In the genomic region with DNA sequence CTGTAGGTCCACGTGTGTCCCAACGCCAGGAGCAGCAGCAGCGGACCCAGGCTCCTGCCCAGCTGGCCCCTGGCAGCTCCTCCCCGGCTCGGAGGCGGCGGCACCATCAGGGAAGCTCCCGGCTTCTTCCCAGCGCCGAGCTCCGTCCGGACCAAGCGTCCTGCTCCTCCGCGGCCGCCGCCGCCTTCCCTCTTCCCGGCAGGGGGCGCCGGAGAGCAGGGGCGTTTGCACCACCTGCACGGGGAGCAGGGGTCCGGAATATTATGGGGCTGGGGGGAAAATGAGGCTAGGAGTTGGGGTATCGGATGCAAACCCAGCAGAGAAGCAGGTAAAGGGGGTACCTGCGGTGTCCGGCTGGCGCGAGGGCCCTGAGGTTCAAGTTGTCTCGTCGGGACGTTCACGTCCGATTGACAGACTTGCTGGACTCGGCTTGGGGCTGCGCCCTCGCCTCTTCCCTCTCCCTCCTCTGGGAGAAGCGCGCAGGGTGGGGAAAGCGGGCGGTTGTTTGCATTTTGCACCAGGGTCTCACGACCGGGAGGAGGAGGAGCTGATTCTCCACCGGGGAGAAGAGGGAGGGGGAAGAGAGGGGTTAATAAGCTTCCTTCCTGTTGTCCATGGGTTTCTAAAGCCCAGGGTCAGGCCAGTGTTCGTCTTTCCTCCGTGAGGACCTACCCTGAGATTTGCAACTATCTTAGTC, we compare ENCODE assay signal across 9 cellular contexts. TPM values are rescaled to one million over a fixed set of nuclear protein-coding genes. Genes with fewer than 3 reads are reported as not detected.
A peak's percentile ranks its signal among the peaks of the same experiment; 100 is the strongest.
DNase-seq lines count a peak whose midpoint lies in the region; ATAC-seq and TF ChIP-seq lines count a peak whose summit lies in the region.
"Had no signal": no experiment of that assay in that cellular context is flagged by ENCODE, and none has a peak within 500 bp of the region (broad histone marks: within the 10 kb centered on the region; RNA-seq: fewer than 3 reads in every experiment).

Gene CCBE1 (minus strand): TSS at position 188 of the 697 bp plus-strand sequence.

- peak; percentile 4 for DNase-seq in activated naive CD4-positive, alpha-beta T cell treated with Interleukin-2 at 50 U/mL for 16 hours
- DNase-seq in activated naive CD4-positive, alpha-beta T cell treated with anti-CD3 and anti-CD28 coated beads, Interleukin-2, amount 50 U/mL, for 16 hours = no peak
- peak; percentile 89 for DNase-seq in endothelial cell (ENCODE audit: low spot score)
- DNase-seq in mesothelial cell of epicardium (ENCODE audit: low spot score in 2 of 2, unreplicated experiment in 2 of 2) = peak; percentile 73 to 93
- no peak for DNase-seq in DMS114 treated with DMSO at 0.1 percent for 48 hours (lab: John Stamatoyannopoulos, UW; ENCODE audit: unreplicated experiment)

- no peaks in the 10 kb centered on the region for H3K9me3 Mint-ChIP-seq in endothelial cell (ENCODE audit: unreplicated experiment)
- no peaks in the 10 kb centered on the region for H3K9me3 Mint-ChIP-seq in mesothelial cell of epicardium

- H3K27ac Mint-ChIP-seq in endothelial cell (ENCODE audit: unreplicated experiment) (no peak within 1 kb of the TSS), mesothelial cell of epicardium (peak within 1 kb of the TSS; percentile 80)

- TF ChIP-seq CTCF in endothelial cell (IDR thresholded peaks at IDR 0.05; ENCODE audit: unreplicated experiment) (peak; percentile 98), mesothelial cell of epicardium (IDR thresholded peaks at IDR 0.05; ENCODE audit: unreplicated experiment) (peak; percentile 95)

- H3K27ac ChIP-seq in temporal lobe (ENCODE audit: low read depth, low read length) = no peak within 1 kb of the TSS
- H3K27ac ChIP-seq: neutrophil had no signal

- peaks cover 9% of the 10 kb centered on the region for H3K4me1 Mint-ChIP-seq in endothelial cell (ENCODE audit: unreplicated experiment)
- peaks cover 63% of the 10 kb centered on the region for H3K4me1 Mint-ChIP-seq in mesothelial cell of epicardium

- H3K27me3 Mint-ChIP-seq in endothelial cell (ENCODE audit: unreplicated experiment) (peaks cover 9% of the 10 kb centered on the region), mesothelial cell of epicardium (ENCODE audit: low read depth) (peaks cover 56% of the 10 kb centered on the region)

- H3K36me3 Mint-ChIP-seq in endothelial cell (ENCODE audit: low read depth, unreplicated experiment) = no peaks in the 10 kb centered on the region
- H3K36me3 Mint-ChIP-seq in mesothelial cell of epicardium = peaks cover 4% of the 10 kb centered on the region

- ATAC-seq in HG03354 (IDR thresholded peaks at IDR 0.05; ENCODE audit: poor library complexity, severe bottlenecking, unreplicated experiment) (peak; percentile 82), SK-N-SH treated with all-trans-retinoic acid at 6 μM for 48 hours (peak; percentile 88)

- H3K4me3 Mint-ChIP-seq in endothelial cell (ENCODE audit: unreplicated experiment) = peak within 1 kb of the TSS; percentile 84
- H3K4me3 Mint-ChIP-seq in mesothelial cell of epicardium = peak within 1 kb of the TSS; percentile 77

TF ChIP-seq in SK-N-SH treated with all-trans-retinoic acid at 6 μM for 48 hours, 23 proteins besides CTCF, POLR2A, EP300 and RAD21:
- TF ChIP-seq, protein P1, sequence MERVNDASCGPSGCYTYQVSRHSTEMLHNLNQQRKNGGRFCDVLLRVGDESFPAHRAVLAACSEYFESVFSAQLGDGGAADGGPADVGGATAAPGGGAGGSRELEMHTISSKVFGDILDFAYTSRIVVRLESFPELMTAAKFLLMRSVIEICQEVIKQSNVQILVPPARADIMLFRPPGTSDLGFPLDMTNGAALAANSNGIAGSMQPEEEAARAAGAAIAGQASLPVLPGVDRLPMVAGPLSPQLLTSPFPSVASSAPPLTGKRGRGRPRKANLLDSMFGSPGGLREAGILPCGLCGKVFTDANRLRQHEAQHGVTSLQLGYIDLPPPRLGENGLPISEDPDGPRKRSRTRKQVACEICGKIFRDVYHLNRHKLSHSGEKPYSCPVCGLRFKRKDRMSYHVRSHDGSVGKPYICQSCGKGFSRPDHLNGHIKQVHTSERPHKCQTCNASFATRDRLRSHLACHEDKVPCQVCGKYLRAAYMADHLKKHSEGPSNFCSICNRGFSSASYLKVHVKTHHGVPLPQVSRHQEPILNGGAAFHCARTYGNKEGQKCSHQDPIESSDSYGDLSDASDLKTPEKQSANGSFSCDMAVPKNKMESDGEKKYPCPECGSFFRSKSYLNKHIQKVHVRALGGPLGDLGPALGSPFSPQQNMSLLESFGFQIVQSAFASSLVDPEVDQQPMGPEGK (CRISPR knock-in tag; IDR thresholded peaks at IDR 0.05; ENCODE audit: borderline replicate concordance) = no peak
- TF ChIP-seq BACH2 (CRISPR knock-in tag; IDR thresholded peaks at IDR 0.05; ENCODE audit: borderline replicate concordance) (no peak), ISL1 (CRISPR knock-in tag; IDR thresholded peaks at IDR 0.05) (no peak), PPARA (CRISPR knock-in tag; IDR thresholded peaks at IDR 0.05; ENCODE audit: borderline replicate concordance) (no peak), ESRRG (CRISPR knock-in tag; IDR thresholded peaks at IDR 0.05) (no peak), ZFP30 (CRISPR knock-in tag; IDR thresholded peaks at IDR 0.05) (no peak), SNAI2 (CRISPR knock-in tag; IDR thresholded peaks at IDR 0.05) (no peak)

RNA-seq across cellular contexts. Expression of gene CCBE1, which starts in this region (rescaled TPM):
- 1.2 TPM for total RNA-seq in endothelial cell (ENCODE audit: unreplicated experiment)
- total RNA-seq in mesothelial cell of epicardium = 68.0 to 80.6 TPM (median 71.1 TPM) in 3 replicates
- total RNA-seq in temporal lobe = 39.1 TPM

Comparison
In these comparisons a context has a peak if more than half of its experiments do, and no peak if none do; other contexts are left out.
1. RNA of gene CCBE1 (total RNA-seq): 68.0 to 80.6 TPM in mesothelial cell of epicardium and 39.1 TPM in temporal lobe (single experiment); 1.2 TPM in endothelial cell (single experiment); every median in the first group is over 10 times any median in the second.
2. DNase-seq: peak in activated naive CD4-positive, alpha-beta T cell treated with Interleukin-2 at 50 U/mL for 16 hours (single experiment), endothelial cell (single experiment) and mesothelial cell of epicardium (2 of 2); none in activated naive CD4-positive, alpha-beta T cell treated with anti-CD3 and anti-CD28 coated beads, Interleukin-2, amount 50 U/mL, for 16 hours (single experiment) and DMS114 treated with DMSO at 0.1 percent for 48 hours (single experiment).